ENCODE assay signal across 11 cellular contexts in genomic region chr7:20280475-20281351, GRCh38. TPM values are rescaled to one million over a fixed set of nuclear protein-coding genes. Genes with fewer than 3 reads are reported as not detected.
A peak's percentile ranks its signal among the peaks of the same experiment; 100 is the strongest.
DNase-seq lines count a peak whose midpoint lies in the region; ATAC-seq and TF ChIP-seq lines count a peak whose summit lies in the region.
"Had no signal": no experiment of that assay in that cellular context is flagged by ENCODE, and none has a peak within 500 bp of the region (broad histone marks: within the 10 kb centered on the region; RNA-seq: fewer than 3 reads in every experiment).

No MANE protein-coding gene starts in this region.

- no peaks in the 10 kb centered on the region for H3K79me2 ChIP-seq in PC-9 (ENCODE audit: low read depth)

- no peak for TF ChIP-seq CTCF in PC-9 (conservative IDR thresholded peaks at IDR 0.05)

- H3K4me1 ChIP-seq in adipocyte (ENCODE audit: control insufficient read depth, insufficient read depth, low read length): peaks cover 8% of the 10 kb centered on the region
- H3K4me1 ChIP-seq in PC-9 (replicated peaks; ENCODE audit: insufficient read depth): no peaks in the 10 kb centered on the region; the same call in 1 of the 2 replicates

- no peak overlapping the region for H3K9ac ChIP-seq in adipocyte (ENCODE audit: low read length)

- peaks cover 10% of the 10 kb centered on the region for H3F3A ChIP-seq in PC-9 (ENCODE audit: insufficient read depth, low read depth)

- CTCF ChIA-PET in PC-9 (lab: Charles Lee): no interaction called here

- no peak overlapping the region for H3K27ac ChIP-seq in PC-9

- H4K20me1 ChIP-seq in PC-9 (ENCODE audit: insufficient read depth): no peaks in the 10 kb centered on the region

- no peak for ATAC-seq in GM21423 (IDR thresholded peaks at IDR 0.05; ENCODE audit: unreplicated experiment)

- DNase-seq in DMS53 (lab: John Stamatoyannopoulos, UW) (peak; percentile 96), HS-5 (ENCODE audit: low read depth) (peak; percentile 89), adipocyte (ENCODE audit: low read depth) (peak; percentile 88), iris pigment epithelial cell (ENCODE audit: low read depth) (peak; percentile 84), PC-9 (no peak), kidney glomerular epithelial cell (lab: John Stamatoyannopoulos, UW) (no peak), NOMO-1 (lab: John Stamatoyannopoulos, UW; ENCODE audit: unreplicated experiment in 2 of 2) (no peak)
- DNase-seq: Caco-2; stimulated activated CD4-positive, alpha-beta T cell treated with anti-CD3 and anti-CD28 coated beads, Interleukin-4, amount 100 ng/mL, for 4 hours had no signal

- H3K27me3 ChIP-seq in adipocyte (replicated peaks; ENCODE audit: control insufficient read depth, insufficient read depth, low read length): no peaks in the 10 kb centered on the region
- H3K27me3 ChIP-seq in PC-9 (ENCODE audit: insufficient read depth, low read depth): no peaks in the 10 kb centered on the region

- no TSS peak for BruUV-seq in PC-9 (replicated peaks; lab: Mats Ljungman, UMichigan)

- H3K36me3 ChIP-seq in adipocyte (ENCODE audit: control insufficient read depth, insufficient read depth, low read length, severe bottlenecking): no peaks in the 10 kb centered on the region
- no peaks in the 10 kb centered on the region for H3K36me3 ChIP-seq in PC-9 (ENCODE audit: low read depth)

- H3K9me3 ChIP-seq in adipocyte (ENCODE audit: control insufficient read depth, low read length) (no peaks in the 10 kb centered on the region), PC-9 (ENCODE audit: insufficient read depth, low read depth) (peaks cover 7% of the 10 kb centered on the region; the same call in 1 of the 2 replicates)
- H3K9me3 ChIP-seq: Caco-2 had no signal

- intact Hi-C loops in PC-9 (cut with micrococcal nuclease; ENCODE audit: unreplicated experiment): loop anchor here (5.0 kb wide), 1 partner anchor 38 kb away; no protein-coding TSS in a partner anchor

- no peak overlapping the region for H3K4me2 ChIP-seq in PC-9

- H3K4me3 ChIP-seq in adipocyte (ENCODE audit: low read length): no peak overlapping the region
- H3K4me3 ChIP-seq in PC-9: no peak overlapping the region

- POLR2A ChIA-PET in PC-9 (lab: Charles Lee; ENCODE audit: unreplicated experiment): no interaction called here

- H3K9me2 ChIP-seq in PC-9 (ENCODE audit: insufficient read depth): no peaks in the 10 kb centered on the region

- no peak overlapping the region for H2AFZ ChIP-seq in PC-9

RNA-seq across cellular contexts. Expression of gene ITGB8, which starts 50.0 kb away (rescaled TPM):
- total RNA-seq in PC-9 (2021): 19.4 and 20.1 TPM in 2 replicates
- total RNA-seq: T-helper 1 cell treated with Interleukin-12 subunit alpha and Interleukin-12 subunit beta and Interleukin-4 antibody, amounts not matched to agents 30 ng/mL and 1 ng/mL, for 36 hours had no signal

Comparison
In these comparisons a context has a peak if more than half of its experiments do, and no peak if none do; other contexts are left out.
1. DNase-seq: peak in DMS53 (single experiment), HS-5 (single experiment), adipocyte (single experiment) and iris pigment epithelial cell (single experiment); none in PC-9 (0 of 2), kidney glomerular epithelial cell (single experiment) and NOMO-1 (0 of 2).